ENCODE assay signal across 1 cellular context in genomic region chr17:38751803-38752118, GRCh38.
TF ChIP-seq lines count a peak whose summit lies in the region.

No MANE protein-coding gene starts in this region.

TF ChIP-seq in GM12878, 131 proteins besides CTCF, POLR2A, EP300 and RAD21 (continued from another document and continues in another):
- TF ChIP-seq, protein P1, sequence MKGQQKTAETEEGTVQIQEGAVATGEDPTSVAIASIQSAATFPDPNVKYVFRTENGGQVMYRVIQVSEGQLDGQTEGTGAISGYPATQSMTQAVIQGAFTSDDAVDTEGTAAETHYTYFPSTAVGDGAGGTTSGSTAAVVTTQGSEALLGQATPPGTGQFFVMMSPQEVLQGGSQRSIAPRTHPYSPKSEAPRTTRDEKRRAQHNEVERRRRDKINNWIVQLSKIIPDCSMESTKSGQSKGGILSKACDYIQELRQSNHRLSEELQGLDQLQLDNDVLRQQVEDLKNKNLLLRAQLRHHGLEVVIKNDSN (IDR thresholded peaks at IDR 0.05; ENCODE audit: borderline replicate concordance, extremely low read length, insufficient read depth, low read depth, low read length), result no peak
- TF ChIP-seq, protein P2, sequence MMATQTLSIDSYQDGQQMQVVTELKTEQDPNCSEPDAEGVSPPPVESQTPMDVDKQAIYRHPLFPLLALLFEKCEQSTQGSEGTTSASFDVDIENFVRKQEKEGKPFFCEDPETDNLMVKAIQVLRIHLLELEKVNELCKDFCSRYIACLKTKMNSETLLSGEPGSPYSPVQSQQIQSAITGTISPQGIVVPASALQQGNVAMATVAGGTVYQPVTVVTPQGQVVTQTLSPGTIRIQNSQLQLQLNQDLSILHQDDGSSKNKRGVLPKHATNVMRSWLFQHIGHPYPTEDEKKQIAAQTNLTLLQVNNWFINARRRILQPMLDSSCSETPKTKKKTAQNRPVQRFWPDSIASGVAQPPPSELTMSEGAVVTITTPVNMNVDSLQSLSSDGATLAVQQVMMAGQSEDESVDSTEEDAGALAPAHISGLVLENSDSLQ (IDR thresholded peaks at IDR 0.05), result no peak
- no peak for TF ChIP-seq JUNB (IDR thresholded peaks at IDR 0.05)
- TF ChIP-seq MEF2A (IDR thresholded peaks at IDR 0.05; ENCODE audit: insufficient read depth, low read depth, low read length), result no peak
- no peak for TF ChIP-seq RFX5 (IDR thresholded peaks at IDR 0.05; ENCODE audit: low read depth, low read length)
- TF ChIP-seq E4F1 (IDR thresholded peaks at IDR 0.05; ENCODE audit: borderline replicate concordance, partially characterized antibody), result no peak
- TF ChIP-seq IRF4 (IDR thresholded peaks at IDR 0.05; ENCODE audit: low read depth, low read length), result no peak
- peak; percentile 44; the same call in 1 of the 2 replicates for TF ChIP-seq EED (IDR thresholded peaks at IDR 0.05; ENCODE audit: low read depth)
- peak; percentile 57; the same call in 1 of the 2 replicates for TF ChIP-seq CREM (IDR thresholded peaks at IDR 0.05; ENCODE audit: low read depth)
- no peak for TF ChIP-seq SMC3 (IDR thresholded peaks at IDR 0.05; ENCODE audit: borderline replicate concordance, low read length)
- TF ChIP-seq NFIC (IDR thresholded peaks at IDR 0.05; ENCODE audit: low read depth, low read length), result 0 out of 2 replicates have a peak, but pooled peaks have one; percentile 50
- peak; percentile 66 for TF ChIP-seq CREB1 (IDR thresholded peaks at IDR 0.05; ENCODE audit: low read depth)
- TF ChIP-seq, protein P3, sequence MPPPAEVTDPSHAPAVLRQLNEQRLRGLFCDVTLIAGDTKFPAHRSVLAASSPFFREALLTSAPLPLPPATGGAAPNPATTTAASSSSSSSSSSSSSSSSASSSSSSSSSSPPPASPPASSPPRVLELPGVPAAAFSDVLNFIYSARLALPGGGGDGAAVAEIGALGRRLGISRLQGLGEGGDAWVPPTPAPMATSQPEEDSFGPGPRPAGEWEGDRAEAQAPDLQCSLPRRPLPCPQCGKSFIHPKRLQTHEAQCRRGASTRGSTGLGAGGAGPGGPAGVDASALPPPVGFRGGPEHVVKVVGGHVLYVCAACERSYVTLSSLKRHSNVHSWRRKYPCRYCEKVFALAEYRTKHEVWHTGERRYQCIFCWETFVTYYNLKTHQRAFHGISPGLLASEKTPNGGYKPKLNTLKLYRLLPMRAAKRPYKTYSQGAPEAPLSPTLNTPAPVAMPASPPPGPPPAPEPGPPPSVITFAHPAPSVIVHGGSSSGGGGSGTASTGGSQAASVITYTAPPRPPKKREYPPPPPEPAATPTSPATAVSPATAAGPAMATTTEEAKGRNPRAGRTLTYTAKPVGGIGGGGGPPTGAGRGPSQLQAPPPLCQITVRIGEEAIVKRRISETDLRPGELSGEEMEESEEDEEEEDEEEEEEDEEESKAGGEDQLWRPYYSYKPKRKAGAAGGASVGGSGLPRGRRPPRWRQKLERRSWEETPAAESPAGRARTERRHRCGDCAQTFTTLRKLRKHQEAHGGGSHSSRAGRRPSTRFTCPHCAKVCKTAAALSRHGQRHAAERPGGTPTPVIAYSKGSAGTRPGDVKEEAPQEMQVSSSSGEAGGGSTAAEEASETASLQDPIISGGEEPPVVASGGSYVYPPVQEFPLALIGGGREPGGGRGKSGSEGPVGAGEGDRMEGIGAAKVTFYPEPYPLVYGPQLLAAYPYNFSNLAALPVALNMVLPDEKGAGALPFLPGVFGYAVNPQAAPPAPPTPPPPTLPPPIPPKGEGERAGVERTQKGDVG (CRISPR knock-in tag; IDR thresholded peaks at IDR 0.05), result no peak
- TF ChIP-seq MXI1 (IDR thresholded peaks at IDR 0.05; ENCODE audit: low read depth, low read length), result no peak
- TF ChIP-seq RELA (IDR thresholded peaks at IDR 0.05; ENCODE audit: borderline replicate concordance, partially characterized antibody), result peak; percentile 52
- no peak for TF ChIP-seq KDM1A (IDR thresholded peaks at IDR 0.05; ENCODE audit: borderline replicate concordance)
- TF ChIP-seq FOS (IDR thresholded peaks at IDR 0.05; ENCODE audit: borderline replicate concordance, extremely low read depth, insufficient read length), result no peak
- no peak; the same call in none of the 2 replicates for TF ChIP-seq DPF2 (IDR thresholded peaks at IDR 0.05)
- TF ChIP-seq POLR2AphosphoS2 (IDR thresholded peaks at IDR 0.05; ENCODE audit: low read depth, low read length), result no peak
- no peak for TF ChIP-seq ELK1 (IDR thresholded peaks at IDR 0.05; ENCODE audit: low read depth, low read length)
- TF ChIP-seq NFXL1 (IDR thresholded peaks at IDR 0.05; ENCODE audit: borderline replicate concordance), result no peak
- no peak for TF ChIP-seq ZBTB33 (IDR thresholded peaks at IDR 0.05)
- 0 out of 2 replicates have a peak, but pooled peaks have one; percentile 23 for TF ChIP-seq HSF1 (IDR thresholded peaks at IDR 0.05; ENCODE audit: low read depth, low read length)
- TF ChIP-seq, protein P4, sequence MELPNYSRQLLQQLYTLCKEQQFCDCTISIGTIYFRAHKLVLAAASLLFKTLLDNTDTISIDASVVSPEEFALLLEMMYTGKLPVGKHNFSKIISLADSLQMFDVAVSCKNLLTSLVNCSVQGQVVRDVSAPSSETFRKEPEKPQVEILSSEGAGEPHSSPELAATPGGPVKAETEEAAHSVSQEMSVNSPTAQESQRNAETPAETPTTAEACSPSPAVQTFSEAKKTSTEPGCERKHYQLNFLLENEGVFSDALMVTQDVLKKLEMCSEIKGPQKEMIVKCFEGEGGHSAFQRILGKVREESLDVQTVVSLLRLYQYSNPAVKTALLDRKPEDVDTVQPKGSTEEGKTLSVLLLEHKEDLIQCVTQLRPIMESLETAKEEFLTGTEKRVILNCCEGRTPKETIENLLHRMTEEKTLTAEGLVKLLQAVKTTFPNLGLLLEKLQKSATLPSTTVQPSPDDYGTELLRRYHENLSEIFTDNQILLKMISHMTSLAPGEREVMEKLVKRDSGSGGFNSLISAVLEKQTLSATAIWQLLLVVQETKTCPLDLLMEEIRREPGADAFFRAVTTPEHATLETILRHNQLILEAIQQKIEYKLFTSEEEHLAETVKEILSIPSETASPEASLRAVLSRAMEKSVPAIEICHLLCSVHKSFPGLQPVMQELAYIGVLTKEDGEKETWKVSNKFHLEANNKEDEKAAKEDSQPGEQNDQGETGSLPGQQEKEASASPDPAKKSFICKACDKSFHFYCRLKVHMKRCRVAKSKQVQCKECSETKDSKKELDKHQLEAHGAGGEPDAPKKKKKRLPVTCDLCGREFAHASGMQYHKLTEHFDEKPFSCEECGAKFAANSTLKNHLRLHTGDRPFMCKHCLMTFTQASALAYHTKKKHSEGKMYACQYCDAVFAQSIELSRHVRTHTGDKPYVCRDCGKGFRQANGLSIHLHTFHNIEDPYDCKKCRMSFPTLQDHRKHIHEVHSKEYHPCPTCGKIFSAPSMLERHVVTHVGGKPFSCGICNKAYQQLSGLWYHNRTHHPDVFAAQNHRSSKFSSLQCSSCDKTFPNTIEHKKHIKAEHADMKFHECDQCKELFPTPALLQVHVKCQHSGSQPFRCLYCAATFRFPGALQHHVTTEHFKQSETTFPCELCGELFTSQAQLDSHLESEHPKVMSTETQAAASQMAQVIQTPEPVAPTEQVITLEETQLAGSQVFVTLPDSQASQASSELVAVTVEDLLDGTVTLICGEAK (IDR thresholded peaks at IDR 0.05; ENCODE audit: borderline replicate concordance), result peak; percentile 76
- no peak for TF ChIP-seq MTA2 (IDR thresholded peaks at IDR 0.05; ENCODE audit: low read depth)
- no peak for TF ChIP-seq SP1 (IDR thresholded peaks at IDR 0.05; ENCODE audit: low read depth, low read length)
- no peak for TF ChIP-seq BCLAF1 (IDR thresholded peaks at IDR 0.05)
- no peak for TF ChIP-seq PAX8 (IDR thresholded peaks at IDR 0.05)
- TF ChIP-seq RUNX3 (IDR thresholded peaks at IDR 0.05; ENCODE audit: low read length), result peak; percentile 58; the same call in 1 of the 2 replicates
- 0 out of 2 replicates have a peak, but pooled peaks have one; percentile 10 for TF ChIP-seq TCF12 (IDR thresholded peaks at IDR 0.05; ENCODE audit: low read depth, low read length)
- no peak for TF ChIP-seq BRCA1 (IDR thresholded peaks at IDR 0.05; ENCODE audit: low read depth, low read length)
- TF ChIP-seq GABPA (IDR thresholded peaks at IDR 0.05; ENCODE audit: low read depth), result 0 out of 2 replicates have a peak, but pooled peaks have one; percentile 40
- peak in 1 of 2 experiments; percentile 60; a peak in 3 of 4 replicates for TF ChIP-seq IKZF2 (IDR thresholded peaks at IDR 0.05)
- no peak for TF ChIP-seq SPI1 (IDR thresholded peaks at IDR 0.05; ENCODE audit: borderline replicate concordance, insufficient read depth, low read depth, low read length)
- TF ChIP-seq ZNF622 (IDR thresholded peaks at IDR 0.05), result no peak
- TF ChIP-seq SREBF2 (IDR thresholded peaks at IDR 0.05; ENCODE audit: low read length), result peak; percentile 97
- TF ChIP-seq BHLHE40 (IDR thresholded peaks at IDR 0.05; ENCODE audit: borderline replicate concordance in 1 of 2, low read depth in 2 of 2, low read length in 1 of 2), result no peak
- no peak for TF ChIP-seq EZH2 (IDR thresholded peaks at IDR 0.05; ENCODE audit: borderline replicate concordance, control insufficient read depth, low read depth, low read length)
- TF ChIP-seq IKZF1 (conservative IDR thresholded peaks at IDR 0.05), result no peak; the same call in none of the 2 replicates
- TF ChIP-seq GATAD2B (conservative IDR thresholded peaks at IDR 0.05; ENCODE audit: low read depth), result 0 out of 2 replicates have a peak, but pooled peaks have one; percentile 56
- TF ChIP-seq NBN (IDR thresholded peaks at IDR 0.05), result peak; percentile 79; the same call in 1 of the 2 replicates
